8 cellular contexts compared by ENCODE assay signal in the genomic region with DNA sequence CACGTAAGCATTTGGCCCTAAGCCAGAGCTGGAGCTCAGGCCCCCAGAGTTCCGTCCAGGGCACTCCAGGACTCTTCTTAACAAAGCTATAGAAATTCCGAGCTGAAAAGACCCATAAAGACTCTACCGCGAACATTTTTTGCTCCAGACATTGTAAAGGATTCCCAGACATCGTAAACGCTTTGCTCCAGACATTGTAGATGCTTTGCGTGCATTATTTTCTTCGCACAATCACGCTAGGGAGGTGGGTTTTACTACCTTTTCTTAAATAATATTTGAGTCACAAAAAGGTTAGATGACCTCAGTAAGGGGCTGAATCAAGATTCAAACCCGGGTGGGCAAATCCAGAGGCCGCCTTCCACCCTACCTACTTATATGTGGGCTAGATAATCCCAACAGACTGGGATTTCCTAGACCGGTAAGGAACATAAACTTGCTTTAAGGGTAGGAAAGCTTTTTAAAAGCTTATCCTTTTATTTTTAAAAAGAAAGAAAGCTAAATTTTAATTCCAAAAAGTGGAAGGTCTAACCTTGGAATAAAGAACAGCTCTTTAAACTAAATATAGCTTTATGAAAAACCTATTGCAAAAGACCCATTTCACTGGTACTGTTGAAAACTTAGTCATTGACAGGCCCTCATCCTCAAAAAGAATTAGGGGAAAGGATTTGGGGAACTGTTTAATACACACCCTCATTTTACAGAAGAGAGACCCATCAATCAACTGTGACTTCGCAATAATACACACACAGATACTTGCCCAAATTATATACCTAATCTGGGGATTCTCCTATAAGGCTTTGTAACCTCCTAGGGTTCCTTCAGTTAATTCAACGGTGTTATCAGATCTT. TPM values are rescaled to one million over a fixed set of nuclear protein-coding genes. Genes with fewer than 3 reads are reported as not detected.
DNase-seq lines count a peak whose midpoint lies in the region; ATAC-seq, FAIRE-seq and TF ChIP-seq lines count a peak whose summit lies in the region.

No MANE protein-coding gene starts in this region.

- TF ChIP-seq EP300 in SK-N-SH (IDR thresholded peaks at IDR 0.05; ENCODE audit: borderline replicate concordance in 1 of 2, low read depth in 1 of 2, low read length in 1 of 2): no peak

- H3K27me3 ChIP-seq in SK-N-SH (ENCODE audit: insufficient read depth) (no peaks in the 10 kb centered on the region), RWPE2 (ENCODE audit: insufficient read depth, poor library complexity, severe bottlenecking) (no peaks in the 10 kb centered on the region), endothelial cell of umbilical vein (ENCODE audit: control insufficient read depth in 2 of 2, insufficient read depth in 2 of 2, low read length in 2 of 2) (no peaks in the 10 kb centered on the region), neutrophil (no peaks in the 10 kb centered on the region)

- no peak for FAIRE-seq in endothelial cell of umbilical vein (lab: Jason Lieb, UNC)

- TF ChIP-seq RAD21 in SK-N-SH (IDR thresholded peaks at IDR 0.05; ENCODE audit: low read length): no peak

- POLR2A ChIA-PET in SK-N-SH (lab: Yijun Ruan, JAX) (interaction anchor here (0.9 to 2.2 kb wide), 6 partner anchors 8 to 501 kb away, joined by 3 to 8 read pairs (median 4); no protein-coding TSS in a partner anchor), endothelial cell of umbilical vein (lab: Charles Lee) (interaction anchor here (0.8 to 1.7 kb wide), 4 partner anchors 8 to 34 kb away, joined by 3 to 4 read pairs (median 4); no protein-coding TSS in a partner anchor)

- ATAC-seq in SK-N-SH treated with all-trans-retinoic acid at 6 μM for 48 hours (no peak), RWPE2 (ENCODE audit: low read depth) (no peak)

- TF ChIP-seq POLR2A in endothelial cell of umbilical vein (IDR thresholded peaks at IDR 0.05; ENCODE audit: low read depth, low read length): no peak

- 25% methylated on average over 15 of the region's 15 CpGs for WGBS in SK-N-SH (ENCODE audit: low lambda C conversion rate)

- CTCF ChIA-PET in SK-N-SH (lab: Yijun Ruan, JAX) (interaction anchor here (0.7 to 4.9 kb wide), 11 partner anchors 9 to 86 kb away, joined by 3 to 23 read pairs (median 4); no protein-coding TSS in a partner anchor), endothelial cell of umbilical vein (lab: Charles Lee) (interaction anchor here (0.6 to 4.0 kb wide), 12 partner anchors 8 to 157 kb away, joined by 3 to 26 read pairs (median 6); no protein-coding TSS in a partner anchor)

- DNase-seq in SK-N-SH (no peak), RWPE2 (ENCODE audit: low spot score) (no peak), endothelial cell of umbilical vein (ENCODE audit: low read depth, low spot score) (no peak), SW480 (ENCODE audit: low spot score) (no peak), NCI-H446 (lab: John Stamatoyannopoulos, UW) (no peak), NCI-H2081 treated with DMSO at 0.1 percent for 48 hours (lab: John Stamatoyannopoulos, UW) (no peak)

- H4K20me1 ChIP-seq in SK-N-SH (ENCODE audit: insufficient read depth): peaks cover 16% of the 10 kb centered on the region
- H4K20me1 ChIP-seq in endothelial cell of umbilical vein (replicated peaks; ENCODE audit: control insufficient read depth, extremely low read depth, insufficient read depth, low read length): no peaks in the 10 kb centered on the region

- H3K79me2 ChIP-seq in SK-N-SH (ENCODE audit: insufficient read depth): peaks cover 40% of the 10 kb centered on the region
- peaks cover 21% of the 10 kb centered on the region for H3K79me2 ChIP-seq in endothelial cell of umbilical vein (ENCODE audit: control insufficient read depth, insufficient read depth, low read length)

- H3K9me1 ChIP-seq in endothelial cell of umbilical vein (replicated peaks; ENCODE audit: control insufficient read depth, extremely low read depth, insufficient read depth, low read length): no peaks in the 10 kb centered on the region

- H3K4me1 ChIP-seq in SK-N-SH (ENCODE audit: control insufficient read depth in 1 of 2, insufficient read depth in 2 of 2, low read depth in 1 of 2, low read length in 1 of 2) (peaks cover 4 to 16% of the 10 kb centered on the region in 2 experiments; a peak in 3 of 4 replicates), RWPE2 (ENCODE audit: insufficient read depth, poor library complexity, severe bottlenecking) (peaks cover 59% of the 10 kb centered on the region), endothelial cell of umbilical vein (ENCODE audit: control insufficient read depth, extremely low read depth, insufficient read depth, low read length) (peaks cover 38% of the 10 kb centered on the region), neutrophil (ENCODE audit: control insufficient read depth in 1 of 2, insufficient read depth in 1 of 2, low read depth in 1 of 2, low read length in 1 of 2) (peaks cover 75 to 76% of the 10 kb centered on the region in 2 experiments)

- no peak for TF ChIP-seq CTCF in SK-N-SH (IDR thresholded peaks at IDR 0.05)
- no peak for TF ChIP-seq CTCF in RWPE2 (IDR thresholded peaks at IDR 0.05; ENCODE audit: poor library complexity, severe bottlenecking)
- no peak for TF ChIP-seq CTCF in endothelial cell of umbilical vein (IDR thresholded peaks at IDR 0.05; ENCODE audit: extremely low read depth in 1 of 2, insufficient read depth in 1 of 2, low read depth in 1 of 2, low read length in 2 of 2)
- TF ChIP-seq CTCF in neutrophil (IDR thresholded peaks at IDR 0.05): no peak

- no peaks in the 10 kb centered on the region for H3K36me3 ChIP-seq in SK-N-SH (replicated peaks in 1 of 2; ENCODE audit: control insufficient read depth in 1 of 2, insufficient read depth in 2 of 2, low read length in 1 of 2)
- peaks cover 35% of the 10 kb centered on the region for H3K36me3 ChIP-seq in RWPE2 (ENCODE audit: low read depth)
- peaks cover 0 to 2% of the 10 kb centered on the region in 2 experiments for H3K36me3 ChIP-seq in endothelial cell of umbilical vein (ENCODE audit: control insufficient read depth in 2 of 2, extremely low read depth in 1 of 2, insufficient read depth in 2 of 2, low read length in 2 of 2)
- peaks cover 18% of the 10 kb centered on the region for H3K36me3 ChIP-seq in neutrophil

- intact Hi-C loops in endothelial cell of umbilical vein (cut with micrococcal nuclease): loop anchor here (1.0 to 2.0 kb wide), 4 partner anchors 8 to 323 kb away; partner anchors contain the start of gene DCTN4

- H3K9me2 ChIP-seq in SK-N-SH: no peaks in the 10 kb centered on the region

- H3K4me2 ChIP-seq in SK-N-SH (peak overlapping the region; percentile 77), endothelial cell of umbilical vein (ENCODE audit: insufficient read depth, low read length) (peak overlapping the region; percentile 74)

- H3K9ac ChIP-seq in SK-N-SH (peak overlapping the region; percentile 99), endothelial cell of umbilical vein (replicated peaks; ENCODE audit: extremely low read depth, insufficient read depth, low read length) (peak overlapping the region; percentile 93)

- TSS peak; percentile 89 for BruUV-seq in endothelial cell of umbilical vein (replicated peaks; lab: Mats Ljungman, UMichigan)

- dilution Hi-C loops in endothelial cell of umbilical vein (cut with MboI; ENCODE audit: extremely low pct_ligation_motif_present, low sequenced_read_pairs): loop anchor here (10.0 kb wide), 1 partner anchor 47 kb away; no protein-coding TSS in a partner anchor

- peak overlapping the region; percentile 80 to 85 for H3K4me3 ChIP-seq in SK-N-SH (ENCODE audit: low read depth in 2 of 2, low read length in 1 of 2)
- peak overlapping the region; percentile 82 for H3K4me3 ChIP-seq in RWPE2 (ENCODE audit: severe bottlenecking)
- peak overlapping the region; percentile 51 to 77 (median 62) for H3K4me3 ChIP-seq in endothelial cell of umbilical vein (replicated peaks in 1 of 3; ENCODE audit: insufficient read depth in 1 of 3, low read depth in 1 of 3, low read length in 3 of 3)
- H3K4me3 ChIP-seq in neutrophil (ENCODE audit: low read depth in 1 of 2, low read length in 1 of 2): peak overlapping the region; percentile 96 to 97

- H3K9me3 ChIP-seq in SK-N-SH: no peaks in the 10 kb centered on the region
- no peaks in the 10 kb centered on the region for H3K9me3 ChIP-seq in RWPE2 (ENCODE audit: severe bottlenecking)
- no peaks in the 10 kb centered on the region for H3K9me3 ChIP-seq in endothelial cell of umbilical vein (replicated peaks; ENCODE audit: control insufficient read depth, insufficient read depth, low read length)
- no peaks in the 10 kb centered on the region for H3K9me3 ChIP-seq in neutrophil

- H2AFZ ChIP-seq in SK-N-SH (ENCODE audit: low read depth) (peak overlapping the region; percentile 85), endothelial cell of umbilical vein (ENCODE audit: low read depth, low read length) (peak overlapping the region; percentile 84)

- H3K27ac ChIP-seq in SK-N-SH (ENCODE audit: low read depth in 2 of 2, low read length in 1 of 2) (peak overlapping the region; percentile 89 to 97), RWPE2 (ENCODE audit: poor library complexity, severe bottlenecking) (peak overlapping the region; percentile 84), endothelial cell of umbilical vein (ENCODE audit: insufficient read depth, low read depth, low read length) (peak overlapping the region; percentile 94), neutrophil (peak overlapping the region; percentile 100)

- peaks cover 4% of the 10 kb centered on the region for H3F3A ChIP-seq in SK-N-SH (replicated peaks; ENCODE audit: insufficient read depth)

TF ChIP-seq in SK-N-SH, 30 proteins besides CTCF, POLR2A, EP300 and RAD21 (continues in another document):
- TF ChIP-seq NFIC (IDR thresholded peaks at IDR 0.05; ENCODE audit: borderline replicate concordance): 0 out of 2 replicates have a peak, but pooled peaks have one; percentile 64
- TF ChIP-seq ELF1 (IDR thresholded peaks at IDR 0.05): no peak

TF ChIP-seq in SK-N-SH treated with all-trans-retinoic acid at 6 μM for 48 hours, 23 proteins besides CTCF, POLR2A, EP300 and RAD21 (continues in another document):
- TF ChIP-seq TOX (CRISPR knock-in tag; IDR thresholded peaks at IDR 0.05; ENCODE audit: borderline replicate concordance): no peak
- no peak for TF ChIP-seq ISL1 (CRISPR knock-in tag; IDR thresholded peaks at IDR 0.05)
- no peak for TF ChIP-seq ZFP3 (CRISPR knock-in tag; IDR thresholded peaks at IDR 0.05)

TF ChIP-seq in endothelial cell of umbilical vein, 7 proteins besides CTCF, POLR2A, EP300 and RAD21 (continues in another document):
- TF ChIP-seq EZH2 (IDR thresholded peaks at IDR 0.05; ENCODE audit: borderline replicate concordance, low read depth, low read length, severe bottlenecking): no peak

RNA-seq across cellular contexts. Expression of gene TNIP1, which starts 0.8 kb away (rescaled TPM):
- 39.4 and 46.2 TPM in 2 replicates for polyA plus RNA-seq in SK-N-SH (2012; rRNA removed)
- polyA plus RNA-seq in SK-N-SH (2012; cell fraction: cytosol; rRNA removed): 33.3 and 41.5 TPM in 2 replicates
- polyA plus RNA-seq in SK-N-SH (2012; cell fraction: nucleus; rRNA removed): 36.6 and 41.8 TPM in 2 replicates
- 87.0 and 96.8 TPM in 2 replicates for total RNA-seq in endothelial cell of umbilical vein
- 37.2 and 43.0 TPM in 2 replicates for polyA plus RNA-seq in endothelial cell of umbilical vein
- 56.0 and 62.7 TPM in 2 replicates for polyA plus RNA-seq in endothelial cell of umbilical vein (2011; cell fraction: cytosol; rRNA removed)
- 48.3 and 53.2 TPM in 2 replicates for polyA plus RNA-seq in endothelial cell of umbilical vein (2011; cell fraction: nucleus; rRNA removed)
- 50.7 and 56.8 TPM in 2 replicates for polyA plus RNA-seq in endothelial cell of umbilical vein (2012)
- 57.8 and 80.8 TPM in 2 replicates for polyA minus RNA-seq in endothelial cell of umbilical vein
- 42.1 TPM for polyA minus RNA-seq in endothelial cell of umbilical vein (2011; cell fraction: cytosol; rRNA and poly(A)+ RNA removed)
- polyA minus RNA-seq in endothelial cell of umbilical vein (2011; cell fraction: nucleus; rRNA and poly(A)+ RNA removed): 52.3 and 55.6 TPM in 2 replicates
